In genomic region chr3:18444597-18445420, GRCh38 we compare ENCODE assay signal across 1 cellular context.
TF ChIP-seq lines count a peak whose summit lies in the region.

No MANE protein-coding gene starts in this region.

TF ChIP-seq in HEK293, 187 proteins besides CTCF, POLR2A, EP300 and RAD21 (continued from another document):
- TF ChIP-seq ZXDB (tag by site-specific recombination; IDR thresholded peaks at IDR 0.05): peak; percentile 34; the same call in 1 of the 2 replicates
- TF ChIP-seq ZBTB44 (tag by site-specific recombination; IDR thresholded peaks at IDR 0.05): peak; percentile 36; the same call in 1 of the 2 replicates
- TF ChIP-seq ZNF544 (tag by site-specific recombination; IDR thresholded peaks at IDR 0.05): no peak
- TF ChIP-seq ZNF660 (tag by site-specific recombination; IDR thresholded peaks at IDR 0.05): peak; percentile 36; the same call in 1 of the 2 replicates
- TF ChIP-seq ZBTB8A (tag by site-specific recombination; IDR thresholded peaks at IDR 0.05): peak; percentile 68; the same call in 1 of the 2 replicates
- peak; percentile 36; the same call in 1 of the 2 replicates for TF ChIP-seq ZNF580 (tag by site-specific recombination; IDR thresholded peaks at IDR 0.05)
- no peak for TF ChIP-seq ZSCAN16 (tag by site-specific recombination; IDR thresholded peaks at IDR 0.05)
- no peak for TF ChIP-seq ZNF184 (tag by site-specific recombination; IDR thresholded peaks at IDR 0.05)
- TF ChIP-seq ZNF398 (tag by site-specific recombination; IDR thresholded peaks at IDR 0.05): peak; percentile 70
- TF ChIP-seq ZNF76 (tag by site-specific recombination; IDR thresholded peaks at IDR 0.05; ENCODE audit: borderline replicate concordance, low read depth): peak; percentile 70; the same call in 1 of the 2 replicates
- peak; percentile 88 for TF ChIP-seq ZNF596 (tag by site-specific recombination; IDR thresholded peaks at IDR 0.05)
- peak; percentile 31; the same call in 1 of the 2 replicates for TF ChIP-seq SP2 (tag by site-specific recombination; IDR thresholded peaks at IDR 0.05)
